ENCODE assay signal across 2 cellular contexts in the genomic region with DNA sequence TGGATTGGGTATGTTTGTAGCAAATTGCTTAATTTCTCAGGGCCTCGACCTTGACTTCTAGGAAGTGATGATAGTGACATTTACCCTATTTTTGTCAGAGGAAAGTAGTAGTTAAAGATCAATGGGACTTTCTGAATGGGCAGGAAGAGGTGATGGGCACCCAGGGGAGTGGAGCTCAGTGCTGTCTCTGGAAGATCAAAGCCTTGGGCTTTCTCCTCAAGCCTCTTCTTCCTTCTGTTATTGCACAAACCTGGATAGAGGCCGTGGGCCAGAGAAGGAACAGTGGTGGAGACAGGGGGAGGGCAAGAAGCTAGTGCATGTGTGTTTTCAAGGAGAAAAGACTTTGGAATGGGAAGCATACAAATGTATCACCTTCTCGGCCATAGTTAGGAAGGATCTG.
TF ChIP-seq lines count a peak whose summit lies in the region.

No MANE protein-coding gene starts in this region.

TF ChIP-seq in GM23338, 12 proteins besides CTCF, POLR2A, EP300 and RAD21 (continued from another document and continues in another):
- TF ChIP-seq, protein P1, sequence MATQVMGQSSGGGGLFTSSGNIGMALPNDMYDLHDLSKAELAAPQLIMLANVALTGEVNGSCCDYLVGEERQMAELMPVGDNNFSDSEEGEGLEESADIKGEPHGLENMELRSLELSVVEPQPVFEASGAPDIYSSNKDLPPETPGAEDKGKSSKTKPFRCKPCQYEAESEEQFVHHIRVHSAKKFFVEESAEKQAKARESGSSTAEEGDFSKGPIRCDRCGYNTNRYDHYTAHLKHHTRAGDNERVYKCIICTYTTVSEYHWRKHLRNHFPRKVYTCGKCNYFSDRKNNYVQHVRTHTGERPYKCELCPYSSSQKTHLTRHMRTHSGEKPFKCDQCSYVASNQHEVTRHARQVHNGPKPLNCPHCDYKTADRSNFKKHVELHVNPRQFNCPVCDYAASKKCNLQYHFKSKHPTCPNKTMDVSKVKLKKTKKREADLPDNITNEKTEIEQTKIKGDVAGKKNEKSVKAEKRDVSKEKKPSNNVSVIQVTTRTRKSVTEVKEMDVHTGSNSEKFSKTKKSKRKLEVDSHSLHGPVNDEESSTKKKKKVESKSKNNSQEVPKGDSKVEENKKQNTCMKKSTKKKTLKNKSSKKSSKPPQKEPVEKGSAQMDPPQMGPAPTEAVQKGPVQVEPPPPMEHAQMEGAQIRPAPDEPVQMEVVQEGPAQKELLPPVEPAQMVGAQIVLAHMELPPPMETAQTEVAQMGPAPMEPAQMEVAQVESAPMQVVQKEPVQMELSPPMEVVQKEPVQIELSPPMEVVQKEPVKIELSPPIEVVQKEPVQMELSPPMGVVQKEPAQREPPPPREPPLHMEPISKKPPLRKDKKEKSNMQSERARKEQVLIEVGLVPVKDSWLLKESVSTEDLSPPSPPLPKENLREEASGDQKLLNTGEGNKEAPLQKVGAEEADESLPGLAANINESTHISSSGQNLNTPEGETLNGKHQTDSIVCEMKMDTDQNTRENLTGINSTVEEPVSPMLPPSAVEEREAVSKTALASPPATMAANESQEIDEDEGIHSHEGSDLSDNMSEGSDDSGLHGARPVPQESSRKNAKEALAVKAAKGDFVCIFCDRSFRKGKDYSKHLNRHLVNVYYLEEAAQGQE (IDR thresholded peaks at IDR 0.05; ENCODE audit: unreplicated experiment) = no peak
- TF ChIP-seq ZNF114 (CRISPR knock-in tag; IDR thresholded peaks at IDR 0.05) (no peak), ZNF331 (CRISPR knock-in tag; IDR thresholded peaks at IDR 0.05; ENCODE audit: low read depth) (no peak), EZH2phosphoT487 (IDR thresholded peaks at IDR 0.05; ENCODE audit: unreplicated experiment) (no peak), STAT1 (IDR thresholded peaks at IDR 0.05; ENCODE audit: unreplicated experiment) (no peak), NANOG (IDR thresholded peaks at IDR 0.05; ENCODE audit: borderline replicate concordance) (no peak), EZH2 (IDR thresholded peaks at IDR 0.05; ENCODE audit: low read depth, unreplicated experiment) (no peak), JUNB (IDR thresholded peaks at IDR 0.05; ENCODE audit: unreplicated experiment) (no peak)
- TF ChIP-seq, protein P2, sequence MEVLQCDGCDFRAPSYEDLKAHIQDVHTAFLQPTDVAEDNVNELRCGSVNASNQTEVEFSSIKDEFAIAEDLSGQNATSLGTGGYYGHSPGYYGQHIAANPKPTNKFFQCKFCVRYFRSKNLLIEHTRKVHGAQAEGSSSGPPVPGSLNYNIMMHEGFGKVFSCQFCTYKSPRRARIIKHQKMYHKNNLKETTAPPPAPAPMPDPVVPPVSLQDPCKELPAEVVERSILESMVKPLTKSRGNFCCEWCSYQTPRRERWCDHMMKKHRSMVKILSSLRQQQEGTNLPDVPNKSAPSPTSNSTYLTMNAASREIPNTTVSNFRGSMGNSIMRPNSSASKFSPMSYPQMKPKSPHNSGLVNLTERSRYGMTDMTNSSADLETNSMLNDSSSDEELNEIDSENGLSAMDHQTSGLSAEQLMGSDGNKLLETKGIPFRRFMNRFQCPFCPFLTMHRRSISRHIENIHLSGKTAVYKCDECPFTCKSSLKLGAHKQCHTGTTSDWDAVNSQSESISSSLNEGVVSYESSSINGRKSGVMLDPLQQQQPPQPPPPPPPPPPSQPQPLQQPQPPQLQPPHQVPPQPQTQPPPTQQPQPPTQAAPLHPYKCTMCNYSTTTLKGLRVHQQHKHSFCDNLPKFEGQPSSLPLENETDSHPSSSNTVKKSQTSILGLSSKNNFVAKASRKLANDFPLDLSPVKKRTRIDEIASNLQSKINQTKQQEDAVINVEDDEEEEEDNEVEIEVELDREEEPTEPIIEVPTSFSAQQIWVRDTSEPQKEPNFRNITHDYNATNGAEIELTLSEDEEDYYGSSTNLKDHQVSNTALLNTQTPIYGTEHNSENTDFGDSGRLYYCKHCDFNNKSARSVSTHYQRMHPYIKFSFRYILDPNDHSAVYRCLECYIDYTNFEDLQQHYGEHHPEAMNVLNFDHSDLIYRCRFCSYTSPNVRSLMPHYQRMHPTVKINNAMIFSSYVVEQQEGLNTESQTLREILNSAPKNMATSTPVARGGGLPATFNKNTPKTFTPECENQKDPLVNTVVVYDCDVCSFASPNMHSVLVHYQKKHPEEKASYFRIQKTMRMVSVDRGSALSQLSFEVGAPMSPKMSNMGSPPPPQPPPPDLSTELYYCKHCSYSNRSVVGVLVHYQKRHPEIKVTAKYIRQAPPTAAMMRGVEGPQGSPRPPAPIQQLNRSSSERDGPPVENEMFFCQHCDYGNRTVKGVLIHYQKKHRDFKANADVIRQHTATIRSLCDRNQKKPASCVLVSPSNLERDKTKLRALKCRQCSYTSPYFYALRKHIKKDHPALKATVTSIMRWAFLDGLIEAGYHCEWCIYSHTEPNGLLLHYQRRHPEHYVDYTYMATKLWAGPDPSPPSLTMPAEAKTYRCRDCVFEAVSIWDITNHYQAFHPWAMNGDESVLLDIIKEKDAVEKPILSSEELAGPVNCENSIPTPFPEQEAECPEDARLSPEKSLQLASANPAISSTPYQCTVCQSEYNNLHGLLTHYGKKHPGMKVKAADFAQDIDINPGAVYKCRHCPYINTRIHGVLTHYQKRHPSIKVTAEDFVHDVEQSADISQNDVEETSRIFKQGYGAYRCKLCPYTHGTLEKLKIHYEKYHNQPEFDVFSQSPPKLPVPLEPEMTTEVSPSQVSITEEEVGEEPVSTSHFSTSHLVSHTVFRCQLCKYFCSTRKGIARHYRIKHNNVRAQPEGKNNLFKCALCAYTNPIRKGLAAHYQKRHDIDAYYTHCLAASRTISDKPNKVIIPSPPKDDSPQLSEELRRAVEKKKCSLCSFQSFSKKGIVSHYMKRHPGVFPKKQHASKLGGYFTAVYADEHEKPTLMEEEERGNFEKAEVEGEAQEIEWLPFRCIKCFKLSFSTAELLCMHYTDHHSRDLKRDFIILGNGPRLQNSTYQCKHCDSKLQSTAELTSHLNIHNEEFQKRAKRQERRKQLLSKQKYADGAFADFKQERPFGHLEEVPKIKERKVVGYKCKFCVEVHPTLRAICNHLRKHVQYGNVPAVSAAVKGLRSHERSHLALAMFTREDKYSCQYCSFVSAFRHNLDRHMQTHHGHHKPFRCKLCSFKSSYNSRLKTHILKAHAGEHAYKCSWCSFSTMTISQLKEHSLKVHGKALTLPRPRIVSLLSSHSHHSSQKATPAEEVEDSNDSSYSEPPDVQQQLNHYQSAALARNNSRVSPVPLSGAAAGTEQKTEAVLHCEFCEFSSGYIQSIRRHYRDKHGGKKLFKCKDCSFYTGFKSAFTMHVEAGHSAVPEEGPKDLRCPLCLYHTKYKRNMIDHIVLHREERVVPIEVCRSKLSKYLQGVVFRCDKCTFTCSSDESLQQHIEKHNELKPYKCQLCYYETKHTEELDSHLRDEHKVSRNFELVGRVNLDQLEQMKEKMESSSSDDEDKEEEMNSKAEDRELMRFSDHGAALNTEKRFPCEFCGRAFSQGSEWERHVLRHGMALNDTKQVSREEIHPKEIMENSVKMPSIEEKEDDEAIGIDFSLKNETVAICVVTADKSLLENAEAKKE (CRISPR knock-in tag; IDR thresholded peaks at IDR 0.05) = no peak
- TF ChIP-seq, protein P3, sequence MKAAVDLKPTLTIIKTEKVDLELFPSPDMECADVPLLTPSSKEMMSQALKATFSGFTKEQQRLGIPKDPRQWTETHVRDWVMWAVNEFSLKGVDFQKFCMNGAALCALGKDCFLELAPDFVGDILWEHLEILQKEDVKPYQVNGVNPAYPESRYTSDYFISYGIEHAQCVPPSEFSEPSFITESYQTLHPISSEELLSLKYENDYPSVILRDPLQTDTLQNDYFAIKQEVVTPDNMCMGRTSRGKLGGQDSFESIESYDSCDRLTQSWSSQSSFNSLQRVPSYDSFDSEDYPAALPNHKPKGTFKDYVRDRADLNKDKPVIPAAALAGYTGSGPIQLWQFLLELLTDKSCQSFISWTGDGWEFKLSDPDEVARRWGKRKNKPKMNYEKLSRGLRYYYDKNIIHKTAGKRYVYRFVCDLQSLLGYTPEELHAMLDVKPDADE (IDR thresholded peaks at IDR 0.05) = no peak

TF ChIP-seq in WTC11, 78 proteins besides CTCF, POLR2A, EP300 and RAD21 (continued from another document):
- TF ChIP-seq NFATC4 (CRISPR knock-in tag; IDR thresholded peaks at IDR 0.05) = no peak
- no peak for TF ChIP-seq NFE2L1 (CRISPR knock-in tag; IDR thresholded peaks at IDR 0.05)
- TF ChIP-seq GRHL2 (CRISPR knock-in tag; IDR thresholded peaks at IDR 0.05; ENCODE audit: insufficient replicate concordance, severe bottlenecking) = no peak
- TF ChIP-seq, protein P4, sequence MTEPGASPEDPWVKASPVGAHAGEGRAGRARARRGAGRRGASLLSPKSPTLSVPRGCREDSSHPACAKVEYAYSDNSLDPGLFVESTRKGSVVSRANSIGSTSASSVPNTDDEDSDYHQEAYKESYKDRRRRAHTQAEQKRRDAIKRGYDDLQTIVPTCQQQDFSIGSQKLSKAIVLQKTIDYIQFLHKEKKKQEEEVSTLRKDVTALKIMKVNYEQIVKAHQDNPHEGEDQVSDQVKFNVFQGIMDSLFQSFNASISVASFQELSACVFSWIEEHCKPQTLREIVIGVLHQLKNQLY (CRISPR knock-in tag; IDR thresholded peaks at IDR 0.05) = no peak
- TF ChIP-seq, protein P5, sequence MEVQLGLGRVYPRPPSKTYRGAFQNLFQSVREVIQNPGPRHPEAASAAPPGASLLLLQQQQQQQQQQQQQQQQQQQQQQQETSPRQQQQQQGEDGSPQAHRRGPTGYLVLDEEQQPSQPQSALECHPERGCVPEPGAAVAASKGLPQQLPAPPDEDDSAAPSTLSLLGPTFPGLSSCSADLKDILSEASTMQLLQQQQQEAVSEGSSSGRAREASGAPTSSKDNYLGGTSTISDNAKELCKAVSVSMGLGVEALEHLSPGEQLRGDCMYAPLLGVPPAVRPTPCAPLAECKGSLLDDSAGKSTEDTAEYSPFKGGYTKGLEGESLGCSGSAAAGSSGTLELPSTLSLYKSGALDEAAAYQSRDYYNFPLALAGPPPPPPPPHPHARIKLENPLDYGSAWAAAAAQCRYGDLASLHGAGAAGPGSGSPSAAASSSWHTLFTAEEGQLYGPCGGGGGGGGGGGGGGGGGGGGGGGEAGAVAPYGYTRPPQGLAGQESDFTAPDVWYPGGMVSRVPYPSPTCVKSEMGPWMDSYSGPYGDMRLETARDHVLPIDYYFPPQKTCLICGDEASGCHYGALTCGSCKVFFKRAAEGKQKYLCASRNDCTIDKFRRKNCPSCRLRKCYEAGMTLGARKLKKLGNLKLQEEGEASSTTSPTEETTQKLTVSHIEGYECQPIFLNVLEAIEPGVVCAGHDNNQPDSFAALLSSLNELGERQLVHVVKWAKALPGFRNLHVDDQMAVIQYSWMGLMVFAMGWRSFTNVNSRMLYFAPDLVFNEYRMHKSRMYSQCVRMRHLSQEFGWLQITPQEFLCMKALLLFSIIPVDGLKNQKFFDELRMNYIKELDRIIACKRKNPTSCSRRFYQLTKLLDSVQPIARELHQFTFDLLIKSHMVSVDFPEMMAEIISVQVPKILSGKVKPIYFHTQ (CRISPR knock-in tag; IDR thresholded peaks at IDR 0.05) = no peak
- TF ChIP-seq SP1 (CRISPR knock-in tag; conservative IDR thresholded peaks at IDR 0.05) = no peak
- no peak for TF ChIP-seq NR1H2 (CRISPR knock-in tag; IDR thresholded peaks at IDR 0.05)
- TF ChIP-seq ZNF263 (CRISPR knock-in tag; IDR thresholded peaks at IDR 0.05; ENCODE audit: low read depth) = no peak
